23 cellular contexts compared by ENCODE assay signal in genomic region chr6:46323966-46324622, GRCh38.
DNase-seq lines count a peak whose midpoint lies in the region; ATAC-seq and TF ChIP-seq lines count a peak whose summit lies in the region.
"Had no signal": no experiment of that assay in that cellular context is flagged by ENCODE, and none has a peak within 500 bp of the region (broad histone marks: within the 10 kb centered on the region; RNA-seq: fewer than 3 reads in every experiment).

No MANE protein-coding gene starts in this region.

- peak overlapping the region in 2 of 3 experiments; percentile 16 to 52 for H3K27ac Mint-ChIP-seq in nephron
- H3K27ac Mint-ChIP-seq: GM23338, neural progenitor cell had no signal

- no peak overlapping the region for H2AFZ ChIP-seq in OCI-LY7 (ENCODE audit: low read length)
- H2AFZ ChIP-seq: GM23338, neural progenitor cell had no signal

- no peaks in the 10 kb centered on the region for H3K79me2 ChIP-seq in OCI-LY7 (ENCODE audit: insufficient read depth, low read depth, low read length)

- no TSS peak for BruUV-seq in OCI-LY7 (replicated peaks; lab: Mats Ljungman, UMichigan)

- no peaks in the 10 kb centered on the region for H3K27me3 ChIP-seq in dorsolateral prefrontal cortex
- no peaks in the 10 kb centered on the region for H3K27me3 ChIP-seq in WERI-Rb-1 (ENCODE audit: insufficient read depth, low read depth, severe bottlenecking)
- H3K27me3 ChIP-seq: esophagus muscularis mucosa, neural progenitor cell, spleen, uterus had no signal

- DNase-seq in left ventricle myocardium superior: no peak
- DNase-seq in Right ventricle myocardium inferior (ENCODE audit: missing footprints): no peak
- no peak for DNase-seq in dorsolateral prefrontal cortex
- DNase-seq in OCI-LY7 (ENCODE audit: low spot score): no peak
- DNase-seq in GDM1 (lab: John Stamatoyannopoulos, UW): no peak
- DNase-seq in WERI-Rb-1: no peak
- DNase-seq: cerebellar nuclear complex; DMS 273 treated with DMSO at 0.1 percent for 48 hours; effector CD8-positive, alpha-beta T cell; GF-D8; glutamatergic neuron; NCI-H526; psoas muscle; spleen; stimulated activated CD4-positive, alpha-beta T cell treated with anti-CD3 and anti-CD28 coated beads, Interleukin-4, amount 100 ng/mL, for 4 hours had no signal

- no peaks in the 10 kb centered on the region for H4K20me1 ChIP-seq in OCI-LY7 (ENCODE audit: insufficient read depth, low read length)

- no peaks in the 10 kb centered on the region for H3K27me3 Mint-ChIP-seq in nephron (ENCODE audit: low read depth)

- H3K9me3 ChIP-seq in OCI-LY7 (ENCODE audit: low read length) (no peaks in the 10 kb centered on the region), WERI-Rb-1 (ENCODE audit: severe bottlenecking) (no peaks in the 10 kb centered on the region)
- H3K9me3 ChIP-seq: esophagus muscularis mucosa, psoas muscle, spleen, uterus had no signal

- intact Hi-C loops in left ventricle myocardium superior (cut with micrococcal nuclease): no loop called here
- intact Hi-C loops in Right ventricle myocardium inferior (cut with DNase I): no loop called here
- intact Hi-C loops in dorsolateral prefrontal cortex (cut with DNase I): loop anchor here (5.0 to 10.0 kb wide), 4 partner anchors 42 to 102 kb away; no protein-coding TSS in a partner anchor
- intact Hi-C loops in OCI-LY7 (cut with micrococcal nuclease; ENCODE audit: unreplicated experiment): no loop called here

- TF ChIP-seq CTCF in dorsolateral prefrontal cortex (IDR thresholded peaks at IDR 0.05 in 54 of 56, conservative IDR thresholded peaks at IDR 0.05 in 2 of 56; ENCODE audit: low read depth in 1 of 56, partially characterized antibody in 56 of 56) (no peak), nephron (IDR thresholded peaks at IDR 0.05; ENCODE audit: unreplicated experiment in 3 of 3) (no peak), OCI-LY7 (conservative IDR thresholded peaks at IDR 0.05; ENCODE audit: low read length) (no peak), WERI-Rb-1 (IDR thresholded peaks at IDR 0.05; ENCODE audit: low read depth, low read length) (no peak)

- no peaks in the 10 kb centered on the region for H3K9me3 Mint-ChIP-seq in nephron
- H3K9me3 Mint-ChIP-seq: activated CD4-positive, alpha-beta T cell treated with anti-CD3 and anti-CD28 coated beads, Interleukin-2, amount 10 ng/mL, durations not matched to agents 24 days and 14 days; GM23338; neural progenitor cell had no signal

- peak overlapping the region; percentile 24 to 78 (median 60) for H3K4me3 ChIP-seq in dorsolateral prefrontal cortex
- no peak overlapping the region for H3K4me3 ChIP-seq in OCI-LY7 (ENCODE audit: low read depth, low read length, poor library complexity, severe bottlenecking)
- no peak overlapping the region for H3K4me3 ChIP-seq in WERI-Rb-1 (ENCODE audit: low read depth, low read length)
- H3K4me3 ChIP-seq: esophagus muscularis mucosa, GM23338, neural progenitor cell, psoas muscle, spleen, uterus had no signal

- CTCF ChIA-PET in OCI-LY7 (lab: Charles Lee; ENCODE audit: unreplicated experiment): no interaction called here

- no peaks in the 10 kb centered on the region for H3K9me2 ChIP-seq in OCI-LY7 (ENCODE audit: insufficient read depth, low read length)

- peaks cover 51% of the 10 kb centered on the region for H3K4me1 Mint-ChIP-seq in nephron

- no peaks in the 10 kb centered on the region for H3K36me3 Mint-ChIP-seq in nephron (ENCODE audit: low read depth)
- H3K36me3 Mint-ChIP-seq: neural progenitor cell had no signal

- no peaks in the 10 kb centered on the region for H3K36me3 ChIP-seq in OCI-LY7 (ENCODE audit: insufficient read depth, low read length)
- H3K36me3 ChIP-seq in WERI-Rb-1: no peaks in the 10 kb centered on the region
- H3K36me3 ChIP-seq: esophagus muscularis mucosa, neural progenitor cell, spleen, uterus had no signal

- H3K4me1 ChIP-seq in OCI-LY7 (ENCODE audit: insufficient read depth, low read length, poor library complexity, severe bottlenecking): no peaks in the 10 kb centered on the region

- POLR2A ChIA-PET in OCI-LY7 (lab: Charles Lee): no interaction called here

- H3K27ac ChIP-seq in dorsolateral prefrontal cortex (peak overlapping the region in 51 of 59 donors; percentile 31 to 91 (median 82)), OCI-LY7 (ENCODE audit: low read depth, low read length, poor library complexity, severe bottlenecking) (no peak overlapping the region), WERI-Rb-1 (no peak overlapping the region)
- H3K27ac ChIP-seq: HL-60, neural progenitor cell, psoas muscle, spleen, uterus had no signal

- ATAC-seq in left ventricle myocardium superior (peak; percentile 10), Right ventricle myocardium inferior (no peak), GM19324 (IDR thresholded peaks at IDR 0.05; ENCODE audit: low FRiP score, unreplicated experiment) (no peak)
- ATAC-seq: GM23338 had no signal

- H3K4me2 ChIP-seq in OCI-LY7 (ENCODE audit: low read length): no peak overlapping the region
- H3K4me2 ChIP-seq: GM23338, neural progenitor cell had no signal

- H3K4me3 Mint-ChIP-seq in nephron: peak overlapping the region in 1 of 3 experiments; percentile 42
- H3K4me3 Mint-ChIP-seq: activated CD4-positive, alpha-beta T cell treated with anti-CD3 and anti-CD28 coated beads, Interleukin-2, amount 10 ng/mL, durations not matched to agents 24 days and 14 days; GM23338; neural progenitor cell had no signal

Comparison
In these comparisons a context has a peak if more than half of its experiments do, and no peak if none do; other contexts are left out.
1. H3K27ac ChIP-seq: peak in dorsolateral prefrontal cortex (51 of 59); none in OCI-LY7 (single experiment) and WERI-Rb-1 (single experiment).
2. H3K4me3 ChIP-seq: peak in dorsolateral prefrontal cortex (59 of 59); none in OCI-LY7 (single experiment) and WERI-Rb-1 (single experiment).
3. intact Hi-C loops: an anchor here in dorsolateral prefrontal cortex (5.0 to 10.0 kb wide); none called in left ventricle myocardium superior, Right ventricle myocardium inferior and OCI-LY7.